8 cellular contexts compared by ENCODE assay signal in the genomic region with DNA sequence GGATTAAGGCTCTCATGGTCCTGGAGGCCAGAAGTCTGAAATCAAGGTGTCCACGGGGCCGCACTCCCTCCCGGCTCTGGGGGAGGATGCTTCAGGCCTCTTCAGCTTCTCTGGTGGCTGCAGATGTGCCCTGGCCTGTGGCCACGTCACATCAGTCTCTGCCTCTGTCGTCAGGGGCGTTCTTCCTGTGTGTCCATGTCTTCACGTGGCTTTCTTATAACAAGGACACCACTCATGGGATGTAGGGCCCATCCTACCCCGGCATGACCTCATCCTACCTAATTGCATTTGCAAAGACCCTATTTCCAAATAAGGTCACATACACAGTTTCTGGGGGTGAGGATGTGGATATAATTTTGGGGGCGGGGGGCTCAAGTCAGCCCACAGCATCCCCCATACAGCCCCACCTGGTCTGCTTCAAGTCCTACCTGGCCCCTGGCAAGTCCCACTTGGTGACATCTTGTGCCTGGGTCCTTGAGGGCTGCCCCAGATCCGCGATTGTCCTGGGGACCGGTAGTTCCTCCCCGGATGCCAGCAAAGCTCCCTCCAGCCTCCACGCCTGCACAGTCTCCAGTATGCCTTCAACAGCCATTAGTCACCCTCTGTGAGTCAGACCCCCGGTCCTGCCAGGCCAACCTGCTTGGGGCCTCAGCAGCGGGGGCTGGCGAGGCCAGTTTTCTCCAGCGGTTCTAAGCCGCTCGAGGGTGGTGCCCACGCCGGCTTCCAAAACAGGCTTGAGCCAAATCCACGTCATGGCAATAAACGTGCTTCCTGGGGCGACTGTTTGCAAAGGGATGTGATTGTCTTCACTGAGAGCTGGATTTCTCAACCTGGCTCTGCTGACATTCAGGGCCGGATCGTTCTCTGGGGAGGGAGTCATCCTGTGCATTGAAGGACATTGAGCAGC. TPM values are rescaled to one million over a fixed set of nuclear protein-coding genes. Genes with fewer than 3 reads are reported as not detected.
A peak's percentile ranks its signal among the peaks of the same experiment; 100 is the strongest.
DNase-seq lines count a peak whose midpoint lies in the region; ATAC-seq and TF ChIP-seq lines count a peak whose summit lies in the region.

No MANE protein-coding gene starts in this region.

- no peak overlapping the region for H4K5ac ChIP-seq in mesendoderm (ENCODE audit: low read length)

- H3K36me3 ChIP-seq in GM23248 (ENCODE audit: low read depth) (no peaks in the 10 kb centered on the region; the same call in 1 of the 2 replicates), PC-3 (ENCODE audit: low read depth, low read length) (peaks cover 7% of the 10 kb centered on the region), mesendoderm (ENCODE audit: control insufficient read depth, insufficient read depth, low read length) (peaks cover 2% of the 10 kb centered on the region), tibial nerve (peaks cover 0 to 35% (median 0%) of the 10 kb centered on the region in 3 donors)

- no peaks in the 10 kb centered on the region for H3K27me3 ChIP-seq in GM23248 (replicated peaks; ENCODE audit: insufficient read depth)
- H3K27me3 ChIP-seq in PC-3 (ENCODE audit: low read length): no peaks in the 10 kb centered on the region
- no peaks in the 10 kb centered on the region for H3K27me3 ChIP-seq in dorsolateral prefrontal cortex
- no peaks in the 10 kb centered on the region for H3K27me3 ChIP-seq in mesendoderm (ENCODE audit: insufficient read depth, low read length, poor library complexity)
- no peaks in the 10 kb centered on the region for H3K27me3 ChIP-seq in tibial nerve

- H3K4me1 ChIP-seq in GM23248 (ENCODE audit: insufficient read depth) (peaks cover 21% of the 10 kb centered on the region), PC-3 (ENCODE audit: insufficient read depth, low read length) (peaks cover 16% of the 10 kb centered on the region), mesendoderm (ENCODE audit: control insufficient read depth, low read depth, low read length) (no peaks in the 10 kb centered on the region), tibial nerve (peaks cover 0 to 66% (median 27%) of the 10 kb centered on the region in 4 donors)

- no peak overlapping the region for H2AK5ac ChIP-seq in mesendoderm (ENCODE audit: low read length)

- peak in 1 of 2 donors; percentile 81 for TF ChIP-seq EP300 in tibial nerve (IDR thresholded peaks at IDR 0.05)

- CTCF ChIA-PET in PC-3 (lab: Charles Lee): interaction anchor here (0.6 kb wide), 2 partner anchors 782 to 1037 kb away, joined by 4 to 9 read pairs; no protein-coding TSS in a partner anchor

- in situ Hi-C loops in GM23248 (cut with MboI): no loop called here

- intact Hi-C loops in PC-3 (cut with micrococcal nuclease) (loop anchor here (1.0 to 2.0 kb wide), 2 partner anchors 27 kb away; no protein-coding TSS in a partner anchor), dorsolateral prefrontal cortex (cut with DNase I) (no loop called here)

- H2BK120ac ChIP-seq in mesendoderm (ENCODE audit: low read depth, low read length): no peak overlapping the region

- DNase-seq in GM23248: peak; percentile 99
- peak; percentile 99 for DNase-seq in PC-3
- DNase-seq in dorsolateral prefrontal cortex: peak in 9 of 10 donors; percentile 32 to 92 (median 72)
- peak; percentile 59 for DNase-seq in mesendoderm
- DNase-seq in tibial nerve (ENCODE audit: low spot score in 2 of 2): peak; percentile 48 to 51
- no peak for DNase-seq in GM20000 (ENCODE audit: low spot score)
- no peak for DNase-seq in activated CD4-positive, alpha-beta T cell treated with anti-CD3 and anti-CD28 coated beads, Interleukin-2, amount 50 U/mL, for 1 hour

- peak overlapping the region; percentile 58 for H3K4me3 ChIP-seq in GM23248
- peak overlapping the region; percentile 15; the same call in 1 of the 2 replicates for H3K4me3 ChIP-seq in PC-3 (ENCODE audit: low read length)
- H3K4me3 ChIP-seq in dorsolateral prefrontal cortex: peak overlapping the region in 20 of 59 donors; percentile 0 to 39 (median 12)
- H3K4me3 ChIP-seq in mesendoderm (ENCODE audit: low read length): no peak overlapping the region
- peak overlapping the region in 1 of 4 donors; percentile 6 for H3K4me3 ChIP-seq in tibial nerve

- H2BK5ac ChIP-seq in mesendoderm (ENCODE audit: low read length): no peak overlapping the region

- H3K18ac ChIP-seq in mesendoderm (ENCODE audit: low read length): no peak overlapping the region

- 9 to 10% methylated on average over 27 of the region's 27 CpGs for WGBS in GM23248 (ENCODE audit: low coverage in 1 of 2, low lambda C conversion rate in 2 of 2, missing lambda C conversion rate in 2 of 2), 2 experiments
- WGBS in mesendoderm (ENCODE audit: extremely low coverage, insufficient coverage, low lambda C conversion rate): no CpG with 5 or more reads among the region's 27 CpGs
- 37 to 51% methylated on average over 12 to 18 of the region's 27 CpGs for WGBS in tibial nerve, 2 donors

- H3K79me2 ChIP-seq in GM23248 (ENCODE audit: insufficient read depth) (peaks cover 88% of the 10 kb centered on the region), PC-3 (ENCODE audit: low read length) (peaks cover 50% of the 10 kb centered on the region), mesendoderm (ENCODE audit: control insufficient read depth, insufficient read depth, low read length) (peaks cover 4% of the 10 kb centered on the region)

- no peak overlapping the region for H2BK15ac ChIP-seq in mesendoderm (replicated peaks; ENCODE audit: low read depth)

- no peak overlapping the region for H3K23ac ChIP-seq in mesendoderm (ENCODE audit: low read length)

- H3K9ac ChIP-seq in GM23248 (peak overlapping the region; percentile 86), PC-3 (ENCODE audit: low read length) (peak overlapping the region; percentile 57), mesendoderm (ENCODE audit: low read length) (no peak overlapping the region)

- POLR2A ChIA-PET in PC-3 (lab: Charles Lee; ENCODE audit: unreplicated experiment): interaction anchor here (0.6 to 0.7 kb wide), 2 partner anchors 8 to 24 kb away, joined by 3 to 18 read pairs; no protein-coding TSS in a partner anchor

- H4K20me1 ChIP-seq in GM23248 (ENCODE audit: insufficient read depth) (no peaks in the 10 kb centered on the region), PC-3 (ENCODE audit: low read length) (no peaks in the 10 kb centered on the region)

- no peak for TF ChIP-seq CTCF in PC-3 (conservative IDR thresholded peaks at IDR 0.05; ENCODE audit: low read depth, low read length)
- no peak for TF ChIP-seq CTCF in dorsolateral prefrontal cortex (IDR thresholded peaks at IDR 0.05 in 54 of 56, conservative IDR thresholded peaks at IDR 0.05 in 2 of 56; ENCODE audit: low read depth in 1 of 56, partially characterized antibody in 56 of 56)
- TF ChIP-seq CTCF in tibial nerve (IDR thresholded peaks at IDR 0.05): no peak
- no peak for TF ChIP-seq CTCF in GM20000 (IDR thresholded peaks at IDR 0.05; ENCODE audit: extremely low read depth, missing control alignments)

- peak; percentile 98 for ATAC-seq in PC-3
- ATAC-seq in GM19463 (IDR thresholded peaks at IDR 0.05; ENCODE audit: unreplicated experiment): no peak

- H3F3A ChIP-seq in GM23248 (ENCODE audit: insufficient read depth) (peaks cover 37% of the 10 kb centered on the region), PC-3 (ENCODE audit: low read length, unreplicated experiment) (peaks cover 5% of the 10 kb centered on the region)

- H2AFZ ChIP-seq in GM23248 (peak overlapping the region; percentile 42; the same call in 1 of the 2 replicates), PC-3 (ENCODE audit: low read length) (peak overlapping the region; percentile 54; the same call in 1 of the 2 replicates)

- H3K4ac ChIP-seq in mesendoderm (ENCODE audit: low read depth, low read length): no peak overlapping the region

- H4K8ac ChIP-seq in mesendoderm (ENCODE audit: low read depth, low read length): no peak overlapping the region

- H3K4me2 ChIP-seq in GM23248 (ENCODE audit: unreplicated experiment) (peak overlapping the region; percentile 81), PC-3 (ENCODE audit: low read length) (peak overlapping the region; percentile 72), mesendoderm (ENCODE audit: low read length) (no peak overlapping the region)

- H3K9me2 ChIP-seq in GM23248 (ENCODE audit: insufficient read depth): no peaks in the 10 kb centered on the region
- no peaks in the 10 kb centered on the region for H3K9me2 ChIP-seq in PC-3 (replicated peaks; ENCODE audit: low read length)

- TF ChIP-seq POLR2A in tibial nerve (IDR thresholded peaks at IDR 0.05): no peak

- H3K56ac ChIP-seq in mesendoderm (ENCODE audit: low read length): no peak overlapping the region

- H3K27ac ChIP-seq in GM23248 (peak overlapping the region; percentile 97), PC-3 (ENCODE audit: low read length) (peak overlapping the region; percentile 91), dorsolateral prefrontal cortex (peak overlapping the region in 58 of 59 donors; percentile 26 to 92 (median 78)), mesendoderm (ENCODE audit: low read depth, low read length) (no peak overlapping the region), tibial nerve (peak overlapping the region; percentile 33 to 91 (median 78))

- peaks cover 17% of the 10 kb centered on the region for H3K79me1 ChIP-seq in mesendoderm (ENCODE audit: low read length)

- no peaks in the 10 kb centered on the region for H3K9me3 ChIP-seq in GM23248 (ENCODE audit: low read depth)
- H3K9me3 ChIP-seq in PC-3 (ENCODE audit: low read length): no peaks in the 10 kb centered on the region
- no peaks in the 10 kb centered on the region for H3K9me3 ChIP-seq in tibial nerve

- TSS peak; percentile 90 for BruUV-seq in PC-3 (replicated peaks; lab: Mats Ljungman, UMichigan)

RNA-seq across cellular contexts. Expression of a gene that starts 32.2 kb away (rescaled TPM):
- 49.1 and 71.8 TPM in 2 replicates for total RNA-seq in GM23248 (2014; rRNA removed; shearing (Covaris generic))
- 18.6 and 20.1 TPM in 2 replicates for polyA plus RNA-seq in GM23248 (2016; fragmentation: Nextera tagmentation; extraction: Ambion mirVana)
- 68.3 and 76.1 TPM in 2 replicates for total RNA-seq in PC-3 (2014; rRNA removed)
- 100 to 1,000 TPM in 63 of 120 experiments, 10 to 100 TPM in 57; 49.9 to 250 (median 101) TPM for total RNA-seq in dorsolateral prefrontal cortex
- polyA plus RNA-seq in mesendoderm (2013, experiment 1 of 2): 28.8 TPM
- polyA plus RNA-seq in mesendoderm (2013, experiment 2 of 2): 29.1 TPM
- total RNA-seq in tibial nerve: 100 to 1,000 TPM in 3 of 4 donors, 10 to 100 TPM in 1; 61.7 to 201 (median 115) TPM

RNA-seq across cellular contexts. Expression of a gene that starts 32.5 kb away (rescaled TPM):
- 1.0 and 3.4 TPM in 2 replicates for total RNA-seq in GM23248 (2014; rRNA removed; shearing (Covaris generic))
- 8.2 and 10.6 TPM in 2 replicates for polyA plus RNA-seq in GM23248 (2016; fragmentation: Nextera tagmentation; extraction: Ambion mirVana)
- total RNA-seq in PC-3 (2014; rRNA removed): 19.1 and 21.3 TPM in 2 replicates
- 1 to 10 TPM; 1.9 to 8.7 (median 4.2) TPM for total RNA-seq in dorsolateral prefrontal cortex
- polyA plus RNA-seq in mesendoderm (2013, experiment 1 of 2): 24.9 TPM
- 24.3 TPM for polyA plus RNA-seq in mesendoderm (2013, experiment 2 of 2)
- total RNA-seq in tibial nerve: 10 to 100 TPM in 1 of 4 donors, 1 to 10 TPM in 3; 2.6 to 11.6 (median 4.3) TPM

Comparison
In these comparisons a context has a peak if more than half of its experiments do, and no peak if none do; other contexts are left out.
1. DNase-seq: peak in GM23248 (single experiment), PC-3 (single experiment), dorsolateral prefrontal cortex (9 of 10), mesendoderm (single experiment) and tibial nerve (2 of 2); none in GM20000 (single experiment) and activated CD4-positive, alpha-beta T cell treated with anti-CD3 and anti-CD28 coated beads, Interleukin-2, amount 50 U/mL, for 1 hour (single experiment).